Comparison of ENCODE assay signal across 22 cellular contexts in the genomic region with DNA sequence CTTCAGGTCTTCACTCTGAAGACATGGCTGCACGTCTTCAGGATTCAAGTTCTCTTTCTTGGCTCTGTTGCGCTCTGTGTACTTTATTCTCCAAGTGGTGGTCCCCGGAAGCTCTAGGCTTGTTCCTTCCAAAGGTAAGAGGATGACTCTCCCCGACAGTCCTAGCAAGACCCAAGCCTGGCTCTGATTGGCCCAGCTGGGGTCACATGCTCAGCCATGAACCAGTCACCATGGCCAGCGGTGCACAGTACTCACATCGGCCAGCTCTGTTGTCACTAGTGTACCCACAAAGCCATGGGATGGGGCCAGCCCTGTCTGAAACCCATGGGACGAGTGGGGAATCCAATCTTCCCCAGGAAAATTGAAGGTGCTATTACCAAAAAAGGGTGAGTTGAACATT. TPM values are rescaled to one million over a fixed set of nuclear protein-coding genes. Genes with fewer than 3 reads are reported as not detected.
A peak's percentile ranks its signal among the peaks of the same experiment; 100 is the strongest.
DNase-seq lines count a peak whose midpoint lies in the region; ATAC-seq, FAIRE-seq and TF ChIP-seq lines count a peak whose summit lies in the region.
"Had no signal": no experiment of that assay in that cellular context is flagged by ENCODE, and none has a peak within 500 bp of the region (broad histone marks: within the 10 kb centered on the region; RNA-seq: fewer than 3 reads in every experiment).

No MANE protein-coding gene starts in this region.

- CTCF ChIA-PET in GM12878 (lab: Yijun Ruan, JAX): interaction anchor here (1.6 to 1.7 kb wide), 2 partner anchors 10 to 11 kb away, joined by 9 to 11 read pairs; no protein-coding TSS in a partner anchor

- SMC1A ChIA-PET in GM12878 (lab: Charles Lee; ENCODE audit: uncharacterized antibody, unreplicated experiment): interaction anchor here (1.4 to 2.2 kb wide), 3 partner anchors 11 to 377 kb away, joined by 3 to 8 read pairs (median 6); no protein-coding TSS in a partner anchor

- no peaks in the 10 kb centered on the region for H3K9me3 Mint-ChIP-seq in activated CD4-positive, alpha-beta T cell treated with anti-CD3 and anti-CD28 coated beads, Interleukin-2, amount 10 ng/mL, durations not matched to agents 24 days and 14 days
- H3K9me3 Mint-ChIP-seq in osteocyte (ENCODE audit: unreplicated experiment): no peaks in the 10 kb centered on the region
- H3K9me3 Mint-ChIP-seq: CD4-positive, alpha-beta T cell had no signal

- no peaks in the 10 kb centered on the region; a peak in 1 of 4 replicates for H3K27me3 ChIP-seq in GM12878 (replicated peaks in 1 of 2; ENCODE audit: control insufficient read depth in 2 of 2, insufficient read depth in 2 of 2, low read length in 1 of 2)
- H3K27me3 ChIP-seq in tibial nerve: peaks cover 0 to 11% of the 10 kb centered on the region in 2 donors

- FAIRE-seq in GM12878 (lab: Jason Lieb, UNC): no peak
- FAIRE-seq: A549, GM19239, H54 had no signal

- 70% methylated on average over 7 of the region's 7 CpGs for WGBS in GM12878 (ENCODE audit: insufficient coverage, insufficient replicate concordance, low lambda C conversion rate, missing lambda C conversion rate)
- 94 to 96% methylated on average over 7 of the region's 7 CpGs for WGBS in tibial nerve, 2 donors

- peak overlapping the region; percentile 46 for H3K27ac Mint-ChIP-seq in activated CD4-positive, alpha-beta T cell treated with anti-CD3 and anti-CD28 coated beads, Interleukin-2, amount 10 ng/mL, durations not matched to agents 24 days and 14 days
- no peak overlapping the region for H3K27ac Mint-ChIP-seq in osteocyte (ENCODE audit: unreplicated experiment)
- H3K27ac Mint-ChIP-seq: CD4-positive, alpha-beta T cell had no signal

- H3K36me3 ChIP-seq in GM12878 (ENCODE audit: control insufficient read depth in 2 of 2, insufficient read depth in 2 of 2, low read length in 1 of 2): no peaks in the 10 kb centered on the region
- no peaks in the 10 kb centered on the region for H3K36me3 ChIP-seq in tibial nerve

- H3K27me3 Mint-ChIP-seq in activated CD4-positive, alpha-beta T cell treated with anti-CD3 and anti-CD28 coated beads, Interleukin-2, amount 10 ng/mL, durations not matched to agents 24 days and 14 days: peaks cover 17% of the 10 kb centered on the region
- H3K27me3 Mint-ChIP-seq in osteocyte (ENCODE audit: unreplicated experiment): peaks cover 41% of the 10 kb centered on the region
- H3K27me3 Mint-ChIP-seq: CD4-positive, alpha-beta T cell had no signal

- TF ChIP-seq CTCF in GM12878 (IDR thresholded peaks at IDR 0.05 in 2 of 3, conservative IDR thresholded peaks at IDR 0.05 in 1 of 3; ENCODE audit: control insufficient read depth in 2 of 3, extremely low read depth in 1 of 3, insufficient read depth in 1 of 3, low read depth in 3 of 3, low read length in 3 of 3) (no peak), osteocyte (IDR thresholded peaks at IDR 0.05) (no peak), tibial nerve (IDR thresholded peaks at IDR 0.05) (no peak)

- intact Hi-C loops in activated CD4-positive, alpha-beta T cell treated with anti-CD3 and anti-CD28 coated beads, Interleukin-2, amount 10 ng/mL, durations not matched to agents 24 days and 14 days (cut with micrococcal nuclease): loop anchor here (2.0 kb wide), 1 partner anchor 111 kb away; no protein-coding TSS in a partner anchor
- intact Hi-C loops in GM12878 (cut with micrococcal nuclease; ENCODE audit: unreplicated experiment): no loop called here

- no peaks in the 10 kb centered on the region for H3K36me3 Mint-ChIP-seq in activated CD4-positive, alpha-beta T cell treated with anti-CD3 and anti-CD28 coated beads, Interleukin-2, amount 10 ng/mL, durations not matched to agents 24 days and 14 days (ENCODE audit: low read depth)
- H3K36me3 Mint-ChIP-seq in osteocyte (ENCODE audit: unreplicated experiment): no peaks in the 10 kb centered on the region

- no TSS peak for BruUV-seq in GM12878 (replicated peaks; lab: Mats Ljungman, UMichigan)

- H3K4me2 ChIP-seq in GM12878 (ENCODE audit: control insufficient read depth, insufficient read depth): no peak overlapping the region
- H3K4me2 ChIP-seq: A549 had no signal

- TF ChIP-seq EP300 in GM12878 (IDR thresholded peaks at IDR 0.05; ENCODE audit: borderline replicate concordance in 1 of 2, control insufficient read depth in 1 of 2, low read depth in 2 of 2, low read length in 2 of 2) (no peak), tibial nerve (IDR thresholded peaks at IDR 0.05) (no peak)

- no peak overlapping the region for H3K9ac ChIP-seq in GM12878 (ENCODE audit: control insufficient read depth, insufficient read depth, low read length)
- H3K9ac ChIP-seq: GM23248 had no signal

- no peaks in the 10 kb centered on the region for H4K20me1 ChIP-seq in GM12878 (ENCODE audit: control insufficient read depth, insufficient read depth)

- H3K4me1 ChIP-seq in GM12878 (ENCODE audit: control insufficient read depth, insufficient read depth, low read length) (peaks cover 9% of the 10 kb centered on the region), tibial nerve (no peaks in the 10 kb centered on the region)
- H3K4me1 ChIP-seq: A549 had no signal

- no peak overlapping the region for H3K27ac ChIP-seq in GM12878 (ENCODE audit: control insufficient read depth, insufficient read depth)
- no peak overlapping the region for H3K27ac ChIP-seq in tibial nerve
- H3K27ac ChIP-seq: 22Rv1, A549, C4-2B, GM23248, HL-60 had no signal

- no peak overlapping the region for H2AFZ ChIP-seq in GM12878 (ENCODE audit: control insufficient read depth, low read depth, low read length)
- H2AFZ ChIP-seq: GM23248 had no signal

- H3K4me3 ChIP-seq in GM12878: no peak overlapping the region
- no peak overlapping the region for H3K4me3 ChIP-seq in tibial nerve
- H3K4me3 ChIP-seq: A549, GM23248 had no signal

- in situ Hi-C loops in GM12878 (cut with MboI): no loop called here

- no peak for ATAC-seq in GM12878
- no peak for ATAC-seq in GM19452 (IDR thresholded peaks at IDR 0.05; ENCODE audit: unreplicated experiment)

- H3K9me3 ChIP-seq in GM12878 (replicated peaks; ENCODE audit: control insufficient read depth, insufficient read depth, low read length): peaks cover 2% of the 10 kb centered on the region; the same call in 1 of the 3 replicates
- no peaks in the 10 kb centered on the region for H3K9me3 ChIP-seq in tibial nerve
- H3K9me3 ChIP-seq: A549 had no signal

- TF ChIP-seq RAD21 in GM12878 (IDR thresholded peaks at IDR 0.05; ENCODE audit: insufficient read depth, low read depth, low read length): no peak

- POLR2A ChIA-PET in GM12878 (lab: Charles Lee): interaction anchor here (0.6 kb wide), 1 partner anchor 333 kb away, joined by 5 read pairs; no protein-coding TSS in a partner anchor

- no peaks in the 10 kb centered on the region for H3K79me2 ChIP-seq in GM12878 (ENCODE audit: control insufficient read depth, insufficient read depth, low read length)

- H3K4me3 Mint-ChIP-seq in activated CD4-positive, alpha-beta T cell treated with anti-CD3 and anti-CD28 coated beads, Interleukin-2, amount 10 ng/mL, durations not matched to agents 24 days and 14 days: no peak overlapping the region
- H3K4me3 Mint-ChIP-seq in osteocyte (ENCODE audit: unreplicated experiment): no peak overlapping the region
- H3K4me3 Mint-ChIP-seq: CD4-positive, alpha-beta T cell had no signal

- RAD21 ChIA-PET in GM12878 (lab: Charles Lee; ENCODE audit: unreplicated experiment): interaction anchor here (0.8 to 1.3 kb wide), 2 partner anchors 9 to 378 kb away, joined by 3 to 4 read pairs; no protein-coding TSS in a partner anchor

- no peak for TF ChIP-seq POLR2A in GM12878 (IDR thresholded peaks at IDR 0.05; ENCODE audit: low read depth, low read length)
- no peak for TF ChIP-seq POLR2A in tibial nerve (IDR thresholded peaks at IDR 0.05)

- DNase-seq in activated CD4-positive, alpha-beta T cell treated with anti-CD3 and anti-CD28 coated beads, Interleukin-2, amount 10 ng/mL, durations not matched to agents 24 days and 14 days: no peak
- no peak for DNase-seq in activated CD4-positive, alpha-beta T cell treated with anti-CD3 and anti-CD28 coated beads, Interleukin-2, amount 50 U/mL, for 4 hours
- DNase-seq in GM12878 (ENCODE audit: low read depth, low spot score) (no peak), osteocyte (ENCODE audit: extremely low spot score, unreplicated experiment) (peak; percentile 59), DMS114 treated with DMSO at 0.1 percent for 48 hours (lab: John Stamatoyannopoulos, UW; ENCODE audit: unreplicated experiment) (no peak), tibial nerve (ENCODE audit: low spot score in 2 of 2) (no peak)
- DNase-seq: AML-193; CD4-positive, alpha-beta T cell; DMS79 treated with DMSO at 0.1 percent for 48 hours; GF-D8; GM23248; HCEC 1CT; KBM-7 had no signal

- H3K4me1 Mint-ChIP-seq in activated CD4-positive, alpha-beta T cell treated with anti-CD3 and anti-CD28 coated beads, Interleukin-2, amount 10 ng/mL, durations not matched to agents 24 days and 14 days: peaks cover 15% of the 10 kb centered on the region
- H3K4me1 Mint-ChIP-seq in osteocyte (ENCODE audit: unreplicated experiment): no peaks in the 10 kb centered on the region

RNA-seq across cellular contexts. Expression of a gene that starts 5.2 kb away (rescaled TPM):
- total RNA-seq in activated CD4-positive, alpha-beta T cell treated with anti-CD3 and anti-CD28 coated beads, Interleukin-2, amount 10 ng/mL, durations not matched to agents 24 days and 14 days: not detected in 2 replicates
- total RNA-seq in GM12878 (2013; cell fraction: nucleolus; rRNA removed): not detected in 2 replicates
- total RNA-seq in GM12878 (2014; rRNA removed) (not detected in 2 replicates), GM12878 (2014; rRNA removed; fragmentation: Illumina TruSeq; extraction: Trizol) (not detected in 2 replicates), GM12878 (2021) (not detected in 2 replicates), osteocyte (not detected in 2 replicates), tibial nerve (not detected)
- polyA plus RNA-seq in GM12878 (2011; ENCODE audit: low read depth): not detected
- polyA plus RNA-seq in GM12878 (2011; rRNA removed) (not detected in 2 replicates), GM12878 (2014; fragmentation: Illumina TruSeq; extraction: Trizol) (not detected in 2 replicates), GM12878 (2014; fragmentation: Nextera tagmentation; extraction: Ambion mirVana) (not detected), GM12878 (2014; rRNA removed) (not detected in 2 replicates), GM12878 (2016; fragmentation: Nextera tagmentation; extraction: Ambion mirVana) (not detected)
- polyA plus RNA-seq in GM12878 (2011; cell fraction: cytosol; rRNA removed): not detected in 2 replicates
- polyA plus RNA-seq in GM12878 (2011; cell fraction: nucleus; rRNA removed): not detected in 2 replicates
- polyA plus RNA-seq in GM12878 (2012): not detected in 2 replicates
- not detected in 2 replicates for polyA minus RNA-seq in GM12878 (2011; rRNA and poly(A)+ RNA removed)
- not detected in 2 replicates for polyA minus RNA-seq in GM12878 (2011; cell fraction: cytosol; rRNA and poly(A)+ RNA removed)
- not detected in 2 replicates for polyA minus RNA-seq in GM12878 (2011; cell fraction: nucleus; rRNA and poly(A)+ RNA removed)
- total RNA-seq: CD4-positive, alpha-beta T cell; GM23248; HT1080 had no signal
- polyA plus RNA-seq: A549, BJ, GM23248 had no signal
